1 cellular context compared by ENCODE assay signal in the genomic region with DNA sequence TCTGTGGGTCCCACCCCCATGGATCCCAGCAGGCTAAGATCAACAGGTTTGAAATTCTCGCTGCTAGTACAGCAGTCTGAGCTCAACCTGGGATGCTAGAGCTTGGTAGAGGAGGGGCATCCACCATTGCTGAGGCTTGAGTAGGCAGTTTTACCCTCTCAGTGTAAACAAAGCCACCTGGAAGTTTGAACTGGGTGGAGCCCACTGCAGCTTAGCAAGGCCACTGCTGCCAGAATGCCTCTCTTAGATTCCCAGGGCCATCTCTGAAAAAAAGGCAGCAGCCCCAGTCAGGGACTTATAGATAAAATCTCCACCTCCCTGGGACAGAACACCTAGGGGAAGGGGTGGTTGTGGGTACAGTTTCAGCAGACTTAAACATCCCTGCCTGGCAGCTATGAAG.
TF ChIP-seq lines count a peak whose summit lies in the region.

No MANE protein-coding gene starts in this region.

TF ChIP-seq in H1, 55 proteins besides CTCF, POLR2A, EP300 and RAD21 (continued from another document):
- TF ChIP-seq, protein P1, sequence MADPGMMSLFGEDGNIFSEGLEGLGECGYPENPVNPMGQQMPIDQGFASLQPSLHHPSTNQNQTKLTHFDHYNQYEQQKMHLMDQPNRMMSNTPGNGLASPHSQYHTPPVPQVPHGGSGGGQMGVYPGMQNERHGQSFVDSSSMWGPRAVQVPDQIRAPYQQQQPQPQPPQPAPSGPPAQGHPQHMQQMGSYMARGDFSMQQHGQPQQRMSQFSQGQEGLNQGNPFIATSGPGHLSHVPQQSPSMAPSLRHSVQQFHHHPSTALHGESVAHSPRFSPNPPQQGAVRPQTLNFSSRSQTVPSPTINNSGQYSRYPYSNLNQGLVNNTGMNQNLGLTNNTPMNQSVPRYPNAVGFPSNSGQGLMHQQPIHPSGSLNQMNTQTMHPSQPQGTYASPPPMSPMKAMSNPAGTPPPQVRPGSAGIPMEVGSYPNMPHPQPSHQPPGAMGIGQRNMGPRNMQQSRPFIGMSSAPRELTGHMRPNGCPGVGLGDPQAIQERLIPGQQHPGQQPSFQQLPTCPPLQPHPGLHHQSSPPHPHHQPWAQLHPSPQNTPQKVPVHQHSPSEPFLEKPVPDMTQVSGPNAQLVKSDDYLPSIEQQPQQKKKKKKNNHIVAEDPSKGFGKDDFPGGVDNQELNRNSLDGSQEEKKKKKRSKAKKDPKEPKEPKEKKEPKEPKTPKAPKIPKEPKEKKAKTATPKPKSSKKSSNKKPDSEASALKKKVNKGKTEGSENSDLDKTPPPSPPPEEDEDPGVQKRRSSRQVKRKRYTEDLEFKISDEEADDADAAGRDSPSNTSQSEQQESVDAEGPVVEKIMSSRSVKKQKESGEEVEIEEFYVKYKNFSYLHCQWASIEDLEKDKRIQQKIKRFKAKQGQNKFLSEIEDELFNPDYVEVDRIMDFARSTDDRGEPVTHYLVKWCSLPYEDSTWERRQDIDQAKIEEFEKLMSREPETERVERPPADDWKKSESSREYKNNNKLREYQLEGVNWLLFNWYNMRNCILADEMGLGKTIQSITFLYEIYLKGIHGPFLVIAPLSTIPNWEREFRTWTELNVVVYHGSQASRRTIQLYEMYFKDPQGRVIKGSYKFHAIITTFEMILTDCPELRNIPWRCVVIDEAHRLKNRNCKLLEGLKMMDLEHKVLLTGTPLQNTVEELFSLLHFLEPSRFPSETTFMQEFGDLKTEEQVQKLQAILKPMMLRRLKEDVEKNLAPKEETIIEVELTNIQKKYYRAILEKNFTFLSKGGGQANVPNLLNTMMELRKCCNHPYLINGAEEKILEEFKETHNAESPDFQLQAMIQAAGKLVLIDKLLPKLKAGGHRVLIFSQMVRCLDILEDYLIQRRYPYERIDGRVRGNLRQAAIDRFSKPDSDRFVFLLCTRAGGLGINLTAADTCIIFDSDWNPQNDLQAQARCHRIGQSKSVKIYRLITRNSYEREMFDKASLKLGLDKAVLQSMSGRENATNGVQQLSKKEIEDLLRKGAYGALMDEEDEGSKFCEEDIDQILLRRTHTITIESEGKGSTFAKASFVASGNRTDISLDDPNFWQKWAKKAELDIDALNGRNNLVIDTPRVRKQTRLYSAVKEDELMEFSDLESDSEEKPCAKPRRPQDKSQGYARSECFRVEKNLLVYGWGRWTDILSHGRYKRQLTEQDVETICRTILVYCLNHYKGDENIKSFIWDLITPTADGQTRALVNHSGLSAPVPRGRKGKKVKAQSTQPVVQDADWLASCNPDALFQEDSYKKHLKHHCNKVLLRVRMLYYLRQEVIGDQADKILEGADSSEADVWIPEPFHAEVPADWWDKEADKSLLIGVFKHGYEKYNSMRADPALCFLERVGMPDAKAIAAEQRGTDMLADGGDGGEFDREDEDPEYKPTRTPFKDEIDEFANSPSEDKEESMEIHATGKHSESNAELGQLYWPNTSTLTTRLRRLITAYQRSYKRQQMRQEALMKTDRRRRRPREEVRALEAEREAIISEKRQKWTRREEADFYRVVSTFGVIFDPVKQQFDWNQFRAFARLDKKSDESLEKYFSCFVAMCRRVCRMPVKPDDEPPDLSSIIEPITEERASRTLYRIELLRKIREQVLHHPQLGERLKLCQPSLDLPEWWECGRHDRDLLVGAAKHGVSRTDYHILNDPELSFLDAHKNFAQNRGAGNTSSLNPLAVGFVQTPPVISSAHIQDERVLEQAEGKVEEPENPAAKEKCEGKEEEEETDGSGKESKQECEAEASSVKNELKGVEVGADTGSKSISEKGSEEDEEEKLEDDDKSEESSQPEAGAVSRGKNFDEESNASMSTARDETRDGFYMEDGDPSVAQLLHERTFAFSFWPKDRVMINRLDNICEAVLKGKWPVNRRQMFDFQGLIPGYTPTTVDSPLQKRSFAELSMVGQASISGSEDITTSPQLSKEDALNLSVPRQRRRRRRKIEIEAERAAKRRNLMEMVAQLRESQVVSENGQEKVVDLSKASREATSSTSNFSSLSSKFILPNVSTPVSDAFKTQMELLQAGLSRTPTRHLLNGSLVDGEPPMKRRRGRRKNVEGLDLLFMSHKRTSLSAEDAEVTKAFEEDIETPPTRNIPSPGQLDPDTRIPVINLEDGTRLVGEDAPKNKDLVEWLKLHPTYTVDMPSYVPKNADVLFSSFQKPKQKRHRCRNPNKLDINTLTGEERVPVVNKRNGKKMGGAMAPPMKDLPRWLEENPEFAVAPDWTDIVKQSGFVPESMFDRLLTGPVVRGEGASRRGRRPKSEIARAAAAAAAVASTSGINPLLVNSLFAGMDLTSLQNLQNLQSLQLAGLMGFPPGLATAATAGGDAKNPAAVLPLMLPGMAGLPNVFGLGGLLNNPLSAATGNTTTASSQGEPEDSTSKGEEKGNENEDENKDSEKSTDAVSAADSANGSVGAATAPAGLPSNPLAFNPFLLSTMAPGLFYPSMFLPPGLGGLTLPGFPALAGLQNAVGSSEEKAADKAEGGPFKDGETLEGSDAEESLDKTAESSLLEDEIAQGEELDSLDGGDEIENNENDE (IDR thresholded peaks at IDR 0.05; ENCODE audit: insufficient replicate concordance, low read length) = no peak
- TF ChIP-seq SUZ12 (IDR thresholded peaks at IDR 0.05; ENCODE audit: low read length) (no peak), RXRA (IDR thresholded peaks at IDR 0.05; ENCODE audit: insufficient read depth, low read depth, low read length) (no peak), POU5F1 (IDR thresholded peaks at IDR 0.05; ENCODE audit: low read depth, low read length) (no peak), RNF2 (IDR thresholded peaks at IDR 0.05; ENCODE audit: borderline replicate concordance, low read depth, low read length, missing control alignments, poor library complexity, severe bottlenecking) (no peak), SP2 (IDR thresholded peaks at IDR 0.05; ENCODE audit: low read length) (no peak), SP4 (IDR thresholded peaks at IDR 0.05; ENCODE audit: low read length) (no peak), GABPA (IDR thresholded peaks at IDR 0.05; ENCODE audit: borderline replicate concordance, insufficient read depth, low read length) (no peak)
